In genomic region chr10:49508654-49509053, GRCh38 we compare ENCODE assay signal across 18 cellular contexts. TPM values are rescaled to one million over a fixed set of nuclear protein-coding genes. Genes with fewer than 3 reads are reported as not detected.
DNase-seq lines count a peak whose midpoint lies in the region; ATAC-seq and TF ChIP-seq lines count a peak whose summit lies in the region.
"Had no signal": no experiment of that assay in that cellular context is flagged by ENCODE, and none has a peak within 500 bp of the region (broad histone marks: within the 10 kb centered on the region; RNA-seq: fewer than 3 reads in every experiment).

No MANE protein-coding gene starts in this region.

- no peak overlapping the region for H3K4me3 Mint-ChIP-seq in activated CD8-positive, alpha-beta memory T cell treated with anti-CD3 and anti-CD28 coated beads, Interleukin-2, amount 10 ng/mL, durations not matched to agents 7 days and 5 days
- peak overlapping the region in 8 of 10 donors; percentile 0 to 51 (median 25) for H3K4me3 Mint-ChIP-seq in naive thymus-derived CD8-positive, alpha-beta T cell
- H3K4me3 Mint-ChIP-seq: HFFc6, neural progenitor cell had no signal

- H4K20me1 ChIP-seq in hepatocyte (ENCODE audit: insufficient read depth, poor library complexity, severe bottlenecking), result no peaks in the 10 kb centered on the region

- H3K27me3 Mint-ChIP-seq in activated CD8-positive, alpha-beta memory T cell treated with anti-CD3 and anti-CD28 coated beads, Interleukin-2, amount 10 ng/mL, durations not matched to agents 7 days and 5 days, result no peaks in the 10 kb centered on the region
- H3K27me3 Mint-ChIP-seq in naive thymus-derived CD8-positive, alpha-beta T cell, result peaks cover 2 to 46% (median 18%) of the 10 kb centered on the region in 5 donors

- H3K79me2 ChIP-seq in hepatocyte, result no peaks in the 10 kb centered on the region

- no peak for TF ChIP-seq CTCF in VCaP (conservative IDR thresholded peaks at IDR 0.05)
- TF ChIP-seq CTCF in hepatocyte (IDR thresholded peaks at IDR 0.05; ENCODE audit: poor library complexity), result no peak

- H3K4me1 ChIP-seq in hepatocyte (ENCODE audit: insufficient read depth), result no peaks in the 10 kb centered on the region
- H3K4me1 ChIP-seq: neural progenitor cell had no signal

- peaks cover 26% of the 10 kb centered on the region for H3K4me1 Mint-ChIP-seq in activated CD8-positive, alpha-beta memory T cell treated with anti-CD3 and anti-CD28 coated beads, Interleukin-2, amount 10 ng/mL, durations not matched to agents 7 days and 5 days
- H3K4me1 Mint-ChIP-seq in naive thymus-derived CD8-positive, alpha-beta T cell, result peaks cover 18 to 35% (median 32%) of the 10 kb centered on the region in 4 donors
- H3K4me1 Mint-ChIP-seq: neural progenitor cell had no signal

- no peak overlapping the region for H3K27ac Mint-ChIP-seq in activated CD8-positive, alpha-beta memory T cell treated with anti-CD3 and anti-CD28 coated beads, Interleukin-2, amount 10 ng/mL, durations not matched to agents 7 days and 5 days
- peak overlapping the region in 1 of 10 donors; percentile 60 for H3K27ac Mint-ChIP-seq in naive thymus-derived CD8-positive, alpha-beta T cell
- H3K27ac Mint-ChIP-seq: HFFc6, neural progenitor cell had no signal

- peak; percentile 13 for ATAC-seq in activated CD8-positive, alpha-beta memory T cell treated with anti-CD3 and anti-CD28 coated beads, Interleukin-2, amount 10 ng/mL, durations not matched to agents 7 days and 5 days
- peak; percentile 22 for ATAC-seq in GM18907 (IDR thresholded peaks at IDR 0.05; ENCODE audit: unreplicated experiment)
- ATAC-seq in naive thymus-derived CD8-positive, alpha-beta T cell, result peak; percentile 21 to 22
- ATAC-seq in GM21576 (IDR thresholded peaks at IDR 0.05; ENCODE audit: unreplicated experiment), result no peak

- DNase-seq in activated CD8-positive, alpha-beta memory T cell treated with anti-CD3 and anti-CD28 coated beads, Interleukin-2, amount 10 ng/mL, durations not matched to agents 7 days and 5 days, result no peak
- DNase-seq in activated CD8-positive, alpha-beta memory T cell treated with anti-CD3 and anti-CD28 coated beads, Interleukin-2, amount 50 U/mL, for 4 hours, result no peak
- DNase-seq in naive thymus-derived CD8-positive, alpha-beta T cell, result peak in 1 of 10 donors; percentile 7
- DNase-seq in DMS79 (lab: John Stamatoyannopoulos, UW), result no peak
- DNase-seq in hepatocyte (ENCODE audit: low spot score), result no peak
- DNase-seq: activated CD4-positive, alpha-beta T cell treated with anti-CD3 and anti-CD28 coated beads for 1 hour; activated CD8-positive, alpha-beta memory T cell treated with anti-CD3 and anti-CD28 coated beads, Interleukin-2, amount 50 U/mL, for 48 hours; activated naive CD4-positive, alpha-beta T cell treated with Interleukin-2 at 50 U/mL for 16 hours; HFFc6; mammary epithelial cell; MM.1S; NCI-H187 treated with DMSO at 0.1 percent for 48 hours; retina had no signal

- H3K4me2 ChIP-seq in hepatocyte, result no peak overlapping the region
- H3K4me2 ChIP-seq: neural progenitor cell had no signal

- POLR2A ChIA-PET in naive thymus-derived CD8-positive, alpha-beta T cell (lab: Charles Lee), result no interaction called here

- no peaks in the 10 kb centered on the region for H3K9me2 ChIP-seq in hepatocyte (replicated peaks; ENCODE audit: insufficient read depth)

- H2AFZ ChIP-seq in hepatocyte, result no peak overlapping the region
- H2AFZ ChIP-seq: neural progenitor cell had no signal

- no peak overlapping the region for H3K4me3 ChIP-seq in hepatocyte
- H3K4me3 ChIP-seq: esophagus muscularis mucosa, neural progenitor cell had no signal

- no peaks in the 10 kb centered on the region for H3K9me3 ChIP-seq in hepatocyte (ENCODE audit: low read depth)
- H3K9me3 ChIP-seq: esophagus muscularis mucosa had no signal

- peaks cover 7% of the 10 kb centered on the region for H3K36me3 Mint-ChIP-seq in activated CD8-positive, alpha-beta memory T cell treated with anti-CD3 and anti-CD28 coated beads, Interleukin-2, amount 10 ng/mL, durations not matched to agents 7 days and 5 days
- peaks cover 11 to 50% (median 36%) of the 10 kb centered on the region in 3 donors for H3K36me3 Mint-ChIP-seq in naive thymus-derived CD8-positive, alpha-beta T cell
- H3K36me3 Mint-ChIP-seq: neural progenitor cell had no signal

- H3K27me3 ChIP-seq in hepatocyte, result no peaks in the 10 kb centered on the region
- H3K27me3 ChIP-seq: esophagus muscularis mucosa, neural progenitor cell had no signal

- no peaks in the 10 kb centered on the region for H3K9me3 Mint-ChIP-seq in activated CD8-positive, alpha-beta memory T cell treated with anti-CD3 and anti-CD28 coated beads, Interleukin-2, amount 10 ng/mL, durations not matched to agents 7 days and 5 days (ENCODE audit: low read depth)
- no peaks in the 10 kb centered on the region for H3K9me3 Mint-ChIP-seq in naive thymus-derived CD8-positive, alpha-beta T cell
- H3K9me3 Mint-ChIP-seq: HFFc6, neural progenitor cell had no signal

- H3K27ac ChIP-seq in VCaP (peak overlapping the region; percentile 45), hepatocyte (no peak overlapping the region)
- H3K27ac ChIP-seq: esophagus muscularis mucosa, neural progenitor cell had no signal

- CTCF ChIA-PET in activated CD8-positive, alpha-beta memory T cell treated with anti-CD3 and anti-CD28 coated beads, Interleukin-2, amount 10 ng/mL, durations not matched to agents 7 days and 5 days (lab: Charles Lee), result interaction anchor here (0.6 to 7.1 kb wide), 6 partner anchors 11 to 851 kb away, joined by 3 to 131 read pairs (median 4); no protein-coding TSS in a partner anchor

- no peaks in the 10 kb centered on the region for H3K36me3 ChIP-seq in hepatocyte (replicated peaks; ENCODE audit: insufficient read depth, low read depth)
- H3K36me3 ChIP-seq: neural progenitor cell had no signal

- WGBS in hepatocyte (ENCODE audit: low lambda C conversion rate, missing lambda C conversion rate), result 64% methylated on average over 4 of the region's 4 CpGs

RNA-seq across cellular contexts. Expression of gene ERCC6, which starts 30.3 kb away (rescaled TPM):
- 10 to 100 TPM; 19.2 to 28.1 TPM for total RNA-seq in activated CD8-positive, alpha-beta memory T cell treated with anti-CD3 and anti-CD28 coated beads, Interleukin-2, amount 10 ng/mL, durations not matched to agents 7 days and 5 days
- 10 to 100 TPM; 49.8 to 50.4 TPM for total RNA-seq in naive thymus-derived CD8-positive, alpha-beta T cell
- polyA plus RNA-seq in naive thymus-derived CD8-positive, alpha-beta T cell, result 1 to 10 TPM; 7.9 to 9.0 (median 8.4) TPM
- 15.6 and 16.5 TPM in 2 replicates for total RNA-seq in hepatocyte
- 6.9 and 7.3 TPM in 2 replicates for polyA plus RNA-seq in hepatocyte
